ENCODE assay signal across 29 cellular contexts in genomic region chr5:14489643-14490042, GRCh38.
A peak's percentile ranks its signal among the peaks of the same experiment; 100 is the strongest.
DNase-seq lines count a peak whose midpoint lies in the region; ATAC-seq and TF ChIP-seq lines count a peak whose summit lies in the region.
"Had no signal": no experiment of that assay in that cellular context is flagged by ENCODE, and none has a peak within 500 bp of the region (broad histone marks: within the 10 kb centered on the region; RNA-seq: fewer than 3 reads in every experiment).

No MANE protein-coding gene starts in this region.

- H4K20me1 ChIP-seq in BLaER1 treated with 17β-estradiol and CSF1 and Interleukin-3, amounts not matched to agents 10 nM and 100 nM = peaks cover 11 to 31% (median 17%) of the 10 kb centered on the region in 11 experiments; a peak in 18 of 22 replicates
- H4K20me1 ChIP-seq in PC-3 (ENCODE audit: low read length) = no peaks in the 10 kb centered on the region

- CTCF ChIA-PET in PC-3 (lab: Charles Lee) = no interaction called here

- H3K4me1 ChIP-seq in BLaER1 treated with 17β-estradiol and CSF1 and Interleukin-3, amounts not matched to agents 10 nM and 100 nM = peaks cover 25 to 44% (median 32%) of the 10 kb centered on the region in 10 experiments
- H3K4me1 ChIP-seq in PC-3 (ENCODE audit: insufficient read depth, low read length) = peaks cover 13% of the 10 kb centered on the region; the same call in 1 of the 2 replicates
- H3K4me1 ChIP-seq in left lung = peaks cover 0 to 12% of the 10 kb centered on the region in 2 donors
- H3K4me1 ChIP-seq: BE2C, HAP-1 had no signal

- H3K9me3 ChIP-seq in BLaER1 treated with 17β-estradiol and CSF1 and Interleukin-3, amounts not matched to agents 10 nM and 100 nM (replicated peaks in 1 of 11) = peaks cover 0 to 24% (median 6%) of the 10 kb centered on the region in 11 experiments; a peak in 11 of 22 replicates
- H3K9me3 ChIP-seq in PC-3 (ENCODE audit: low read length) = no peaks in the 10 kb centered on the region
- no peaks in the 10 kb centered on the region for H3K9me3 ChIP-seq in left lung
- H3K9me3 ChIP-seq: BE2C, gastrocnemius medialis, HAP-1, SK-N-SH had no signal

- DNase-seq in HFFc6 (no peak), PC-3 (peak; percentile 36), left lung (no peak), NCI-H1694 treated with DMSO at 0.1 percent for 48 hours (lab: John Stamatoyannopoulos, UW) (no peak)
- DNase-seq in activated T-cell treated with anti-CD3 and anti-CD28 coated beads, Interleukin-2, amount 50 U/mL, for 24 hours = no peak
- DNase-seq: ACHN; activated CD4-positive, alpha-beta T cell treated with anti-CD3 and anti-CD28 coated beads, Interleukin-2, amount 50 U/mL, for 48 hours; activated CD4-positive, CD25-positive, alpha-beta regulatory T cell treated with anti-CD3 and anti-CD28 coated beads, Interleukin-2, amount 50 U/mL, for 72 hours; activated naive CD4-positive, alpha-beta T cell treated with anti-CD3 and anti-CD28 coated beads for 36 hours; BE2C; COR-L47; dermis blood vessel endothelial cell; DMS53; gastrocnemius medialis; NCI-H146; NCI-H446; NCI-H774; nephron progenitor cell; stimulated activated naive B cell treated with anti-CD40 and anti-IgM and Interleukin-4, amounts not matched to agents 10 μg/mL and 1 μg/mL and 100 μg/mL, for 72 hours had no signal

- peak overlapping the region; percentile 68; the same call in 1 of the 2 replicates for H3K27ac Mint-ChIP-seq in HFFc6
- no peak overlapping the region for H3K27ac Mint-ChIP-seq in activated T-cell treated with anti-CD3 and anti-CD28 coated beads, Interleukin-2, amount 50 U/mL, for 24 hours
- H3K27ac Mint-ChIP-seq: activated naive CD4-positive, alpha-beta T cell treated with anti-CD3 and anti-CD28 coated beads for 36 hours; stimulated activated naive B cell treated with anti-CD40 and anti-IgM and Interleukin-4, amounts not matched to agents 10 μg/mL and 1 μg/mL and 100 μg/mL, for 72 hours; T-helper 1 cell treated with Interleukin-12 subunit alpha and Interleukin-12 subunit beta and Interleukin-4 antibody, amounts not matched to agents 30 μg/mL and 1 μg/mL, for 36 hours; type B pancreatic cell had no signal

- H3K9me3 Mint-ChIP-seq in HFFc6 = peaks cover 20% of the 10 kb centered on the region
- no peaks in the 10 kb centered on the region for H3K9me3 Mint-ChIP-seq in activated T-cell treated with anti-CD3 and anti-CD28 coated beads, Interleukin-2, amount 50 U/mL, for 24 hours
- H3K9me3 Mint-ChIP-seq: activated naive CD4-positive, alpha-beta T cell treated with anti-CD3 and anti-CD28 coated beads for 36 hours; nephron progenitor cell; stimulated activated naive B cell treated with anti-CD40 and anti-IgM and Interleukin-4, amounts not matched to agents 10 μg/mL and 1 μg/mL and 100 μg/mL, for 72 hours; T-helper 1 cell treated with Interleukin-12 subunit alpha and Interleukin-12 subunit beta and Interleukin-4 antibody, amounts not matched to agents 30 μg/mL and 1 μg/mL, for 36 hours; type B pancreatic cell had no signal

- no peaks in the 10 kb centered on the region for H3K9me2 ChIP-seq in PC-3 (replicated peaks; ENCODE audit: low read length)
- H3K9me2 ChIP-seq: SK-N-SH had no signal

- H3K79me2 ChIP-seq in PC-3 (ENCODE audit: low read length) = no peaks in the 10 kb centered on the region

- H3K4me3 ChIP-seq in BLaER1 treated with 17β-estradiol and CSF1 and Interleukin-3, amounts not matched to agents 10 nM and 100 nM = no peak overlapping the region
- H3K4me3 ChIP-seq in PC-3 (ENCODE audit: low read length) (no peak overlapping the region), left lung (no peak overlapping the region)
- H3K4me3 ChIP-seq: gastrocnemius medialis, HAP-1, K562, lung had no signal

- TF ChIP-seq CTCF in HFFc6 (IDR thresholded peaks at IDR 0.05) (no peak), PC-3 (conservative IDR thresholded peaks at IDR 0.05; ENCODE audit: low read depth, low read length) (no peak), left lung (IDR thresholded peaks at IDR 0.05) (no peak)

- peak overlapping the region; percentile 42 to 74 (median 62) for H3K4me2 ChIP-seq in BLaER1 treated with 17β-estradiol and CSF1 and Interleukin-3, amounts not matched to agents 10 nM and 100 nM
- H3K4me2 ChIP-seq in PC-3 (ENCODE audit: low read length) = no peak overlapping the region
- H3K4me2 ChIP-seq: SK-N-SH had no signal

- no TSS peak for BruUV-seq in PC-3 (replicated peaks; lab: Mats Ljungman, UMichigan)

- POLR2A ChIA-PET in PC-3 (lab: Charles Lee; ENCODE audit: unreplicated experiment) = no interaction called here

- H3K36me3 ChIP-seq in BLaER1 treated with 17β-estradiol and CSF1 and Interleukin-3, amounts not matched to agents 10 nM and 100 nM = peaks cover 81 to 99% (median 95%) of the 10 kb centered on the region in 11 experiments
- H3K36me3 ChIP-seq in PC-3 (ENCODE audit: low read depth, low read length) = peaks cover 75% of the 10 kb centered on the region
- H3K36me3 ChIP-seq in left lung = peaks cover 0 to 84% of the 10 kb centered on the region in 2 donors

- ATAC-seq in PC-3 (no peak), left lung (peak; percentile 21), HG02884 (IDR thresholded peaks at IDR 0.05; ENCODE audit: unreplicated experiment) (no peak), HG03159 (IDR thresholded peaks at IDR 0.05; ENCODE audit: unreplicated experiment) (no peak)
- ATAC-seq: gastrocnemius medialis, K562 had no signal

- no peak overlapping the region for H2AFZ ChIP-seq in PC-3 (ENCODE audit: low read length)

- H3K4me1 Mint-ChIP-seq in HFFc6 (ENCODE audit: low read depth) = peaks cover 25% of the 10 kb centered on the region
- H3K4me1 Mint-ChIP-seq in activated T-cell treated with anti-CD3 and anti-CD28 coated beads, Interleukin-2, amount 50 U/mL, for 24 hours (ENCODE audit: low read depth) = peaks cover 2% of the 10 kb centered on the region

- intact Hi-C loops in PC-3 (cut with micrococcal nuclease) (no loop called here), left lung (cut with DNase I) (no loop called here)

- H3K4me3 Mint-ChIP-seq in HFFc6 = no peak overlapping the region
- H3K4me3 Mint-ChIP-seq in activated T-cell treated with anti-CD3 and anti-CD28 coated beads, Interleukin-2, amount 50 U/mL, for 24 hours = no peak overlapping the region
- H3K4me3 Mint-ChIP-seq: activated naive CD4-positive, alpha-beta T cell treated with anti-CD3 and anti-CD28 coated beads for 36 hours; central memory CD8-positive, alpha-beta T cell; nephron progenitor cell; stimulated activated naive B cell treated with anti-CD40 and anti-IgM and Interleukin-4, amounts not matched to agents 10 μg/mL and 1 μg/mL and 100 μg/mL, for 72 hours; T-helper 1 cell treated with Interleukin-12 subunit alpha and Interleukin-12 subunit beta and Interleukin-4 antibody, amounts not matched to agents 30 μg/mL and 1 μg/mL, for 36 hours; type B pancreatic cell had no signal

- H3K27ac ChIP-seq in BLaER1 treated with 17β-estradiol and CSF1 and Interleukin-3, amounts not matched to agents 10 nM and 100 nM = peak overlapping the region in 3 of 11 experiments; percentile 16 to 32 (median 18); a peak in 2 of 22 replicates
- H3K27ac ChIP-seq in PC-3 (ENCODE audit: low read length) (peak overlapping the region; percentile 19; the same call in 1 of the 2 replicates), left lung (peak overlapping the region in 1 of 2 donors; percentile 55)
- H3K27ac ChIP-seq: gastrocnemius medialis had no signal

- H3K27me3 Mint-ChIP-seq in HFFc6 (ENCODE audit: insufficient read depth) = peaks cover 47% of the 10 kb centered on the region
- H3K27me3 Mint-ChIP-seq in activated T-cell treated with anti-CD3 and anti-CD28 coated beads, Interleukin-2, amount 50 U/mL, for 24 hours = no peaks in the 10 kb centered on the region
- H3K27me3 Mint-ChIP-seq: central memory CD8-positive, alpha-beta T cell; stimulated activated naive B cell treated with anti-CD40 and anti-IgM and Interleukin-4, amounts not matched to agents 10 μg/mL and 1 μg/mL and 100 μg/mL, for 72 hours; type B pancreatic cell had no signal

- H3F3A ChIP-seq in PC-3 (ENCODE audit: low read length, unreplicated experiment) = no peaks in the 10 kb centered on the region

- no peak overlapping the region for H3K9ac ChIP-seq in BLaER1 treated with 17β-estradiol and CSF1 and Interleukin-3, amounts not matched to agents 10 nM and 100 nM
- H3K9ac ChIP-seq in PC-3 (ENCODE audit: low read length) = no peak overlapping the region
- H3K9ac ChIP-seq: SK-N-SH had no signal

- no peaks in the 10 kb centered on the region for H3K27me3 ChIP-seq in BLaER1 treated with 17β-estradiol and CSF1 and Interleukin-3, amounts not matched to agents 10 nM and 100 nM
- H3K27me3 ChIP-seq in PC-3 (ENCODE audit: low read length) (no peaks in the 10 kb centered on the region), left lung (no peaks in the 10 kb centered on the region)
- H3K27me3 ChIP-seq: BE2C, gastrocnemius medialis had no signal

- H3K36me3 Mint-ChIP-seq in HFFc6 (ENCODE audit: low read depth) = peaks cover 70% of the 10 kb centered on the region
- peaks cover 3% of the 10 kb centered on the region for H3K36me3 Mint-ChIP-seq in activated T-cell treated with anti-CD3 and anti-CD28 coated beads, Interleukin-2, amount 50 U/mL, for 24 hours (ENCODE audit: low read depth)
